In the genomic region with DNA sequence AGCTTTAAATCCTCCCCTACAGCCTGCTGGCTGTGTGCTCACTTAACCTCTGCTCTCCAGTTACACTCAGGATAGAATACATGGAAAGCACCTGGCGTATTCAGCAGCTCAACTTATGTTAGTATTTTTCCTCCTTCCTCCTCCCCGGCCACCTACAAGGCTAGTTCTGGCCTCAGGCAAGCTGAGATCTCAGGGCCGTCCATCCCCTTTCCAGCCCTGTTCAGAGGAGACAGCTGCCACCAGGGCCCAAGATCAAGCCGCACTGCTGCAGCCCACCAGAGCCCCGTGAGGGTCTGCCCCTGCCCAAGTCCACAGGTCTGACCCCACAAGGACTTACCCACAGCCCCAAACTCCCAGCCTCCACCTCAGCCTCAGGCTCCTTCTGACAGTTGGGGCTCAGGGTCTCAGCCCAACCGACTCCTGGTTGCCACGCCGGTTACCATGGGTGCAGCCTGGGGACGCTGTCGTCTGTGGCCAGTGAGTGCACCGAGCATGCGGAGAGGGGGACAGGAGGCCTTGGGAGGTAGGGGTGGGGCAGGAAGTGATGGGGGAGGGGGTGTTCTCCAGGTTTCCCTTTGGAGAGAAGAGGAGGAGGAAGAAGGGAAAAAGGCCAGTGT, we compare ENCODE assay signal across 27 cellular contexts. TPM values are rescaled to one million over a fixed set of nuclear protein-coding genes. Genes with fewer than 3 reads are reported as not detected.
A peak's percentile ranks its signal among the peaks of the same experiment; 100 is the strongest.
DNase-seq lines count a peak whose midpoint lies in the region; ATAC-seq and TF ChIP-seq lines count a peak whose summit lies in the region.
"Had no signal": no experiment of that assay in that cellular context is flagged by ENCODE, and none has a peak within 500 bp of the region (broad histone marks: within the 10 kb centered on the region; RNA-seq: fewer than 3 reads in every experiment).

A gene with protein sequence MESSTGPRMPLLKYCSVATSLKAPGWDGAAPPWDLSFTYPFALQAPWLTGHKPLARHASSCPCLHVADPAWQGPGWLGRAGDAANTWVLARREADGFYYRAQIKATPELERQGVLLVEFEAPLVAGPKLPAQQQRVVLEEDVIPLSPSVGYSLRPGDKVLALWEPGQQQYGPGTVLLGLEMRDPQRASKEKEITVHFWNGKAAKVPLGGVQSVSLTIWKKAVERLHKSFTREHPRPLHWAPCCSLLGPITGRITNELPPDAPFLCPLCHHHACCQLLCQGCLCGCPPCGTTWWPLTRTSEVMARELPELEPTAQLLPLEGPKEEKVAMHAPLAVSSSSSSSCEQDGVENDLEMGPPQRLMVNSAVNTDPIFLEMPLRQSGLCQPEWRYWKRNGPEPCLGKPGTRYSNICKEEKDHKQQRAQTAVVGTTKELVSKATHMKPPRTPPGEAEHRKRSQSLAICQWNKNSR (minus strand): TSS at position 384 of the 617 bp plus-strand sequence. CDS start 639 bp downstream, outside the sequence.

- H3K9me3 Mint-ChIP-seq in type B pancreatic cell: no peaks in the 10 kb centered on the region
- H3K9me3 Mint-ChIP-seq in activated naive CD4-positive, alpha-beta T cell treated with anti-CD3 and anti-CD28 coated beads, Interleukin-2, amount 10 ng/mL, durations not matched to agents 7 days and 5 days: no peaks in the 10 kb centered on the region
- H3K9me3 Mint-ChIP-seq: activated naive CD8-positive, alpha-beta T cell treated with anti-CD3 and anti-CD28 coated beads, Interleukin-2, amount 10 ng/mL, durations not matched to agents 7 days and 5 days; CD4-positive, alpha-beta memory T cell; stimulated activated effector memory CD8-positive, alpha-beta T cell treated with anti-CD3 and anti-CD28 coated beads, Interleukin-12 subunit alpha, Interleukin-12 subunit beta, amount 100 ng/mL, for 72 hours had no signal

- H3K4me1 Mint-ChIP-seq in type B pancreatic cell (ENCODE audit: unreplicated experiment): peaks cover 14% of the 10 kb centered on the region
- H3K4me1 Mint-ChIP-seq in activated naive CD4-positive, alpha-beta T cell treated with anti-CD3 and anti-CD28 coated beads, Interleukin-2, amount 10 ng/mL, durations not matched to agents 7 days and 5 days: peaks cover 5% of the 10 kb centered on the region
- H3K4me1 Mint-ChIP-seq: activated naive CD8-positive, alpha-beta T cell treated with anti-CD3 and anti-CD28 coated beads, Interleukin-2, amount 10 ng/mL, durations not matched to agents 7 days and 5 days; stimulated activated effector memory CD8-positive, alpha-beta T cell treated with anti-CD3 and anti-CD28 coated beads, Interleukin-12 subunit alpha, Interleukin-12 subunit beta, amount 100 ng/mL, for 72 hours had no signal

- TF ChIP-seq CTCF in type B pancreatic cell (conservative IDR thresholded peaks at IDR 0.05): no peak

- peak within 1 kb of the TSS; percentile 31 for H3K27ac Mint-ChIP-seq in type B pancreatic cell
- H3K27ac Mint-ChIP-seq in activated naive CD4-positive, alpha-beta T cell treated with anti-CD3 and anti-CD28 coated beads, Interleukin-2, amount 10 ng/mL, durations not matched to agents 7 days and 5 days: no peak within 1 kb of the TSS
- H3K27ac Mint-ChIP-seq: activated naive CD8-positive, alpha-beta T cell treated with anti-CD3 and anti-CD28 coated beads, Interleukin-2, amount 10 ng/mL, durations not matched to agents 7 days and 5 days; CD4-positive, alpha-beta memory T cell; stimulated activated effector memory CD8-positive, alpha-beta T cell treated with anti-CD3 and anti-CD28 coated beads, Interleukin-12 subunit alpha, Interleukin-12 subunit beta, amount 100 ng/mL, for 72 hours had no signal

- no peak within 1 kb of the TSS for H3K4me3 Mint-ChIP-seq in type B pancreatic cell
- no peak within 1 kb of the TSS for H3K4me3 Mint-ChIP-seq in activated naive CD4-positive, alpha-beta T cell treated with anti-CD3 and anti-CD28 coated beads, Interleukin-2, amount 10 ng/mL, durations not matched to agents 7 days and 5 days
- H3K4me3 Mint-ChIP-seq: activated naive CD8-positive, alpha-beta T cell treated with anti-CD3 and anti-CD28 coated beads, Interleukin-2, amount 10 ng/mL, durations not matched to agents 7 days and 5 days; CD4-positive, alpha-beta memory T cell; stimulated activated effector memory CD8-positive, alpha-beta T cell treated with anti-CD3 and anti-CD28 coated beads, Interleukin-12 subunit alpha, Interleukin-12 subunit beta, amount 100 ng/mL, for 72 hours had no signal

- H3K27me3 Mint-ChIP-seq in type B pancreatic cell: no peaks in the 10 kb centered on the region
- H3K27me3 Mint-ChIP-seq in activated naive CD4-positive, alpha-beta T cell treated with anti-CD3 and anti-CD28 coated beads, Interleukin-2, amount 10 ng/mL, durations not matched to agents 7 days and 5 days: no peaks in the 10 kb centered on the region
- H3K27me3 Mint-ChIP-seq: activated naive CD8-positive, alpha-beta T cell treated with anti-CD3 and anti-CD28 coated beads, Interleukin-2, amount 10 ng/mL, durations not matched to agents 7 days and 5 days had no signal

- DNase-seq in NCI-H187 treated with DMSO at 0.1 percent for 48 hours (lab: John Stamatoyannopoulos, UW): peak; percentile 7
- no peak for DNase-seq in NCI-H187 (lab: John Stamatoyannopoulos, UW)
- DNase-seq in NCI-H526 (lab: John Stamatoyannopoulos, UW): peak; percentile 76 to 85
- DNase-seq in iPS-NIHi11 (ENCODE audit: low spot score): peak; percentile 33
- DNase-seq in type B pancreatic cell (ENCODE audit: extremely low spot score, unreplicated experiment): no peak
- DNase-seq in activated naive CD4-positive, alpha-beta T cell treated with anti-CD3 and anti-CD28 coated beads, Interleukin-2, amount 10 ng/mL, durations not matched to agents 7 days and 5 days: no peak
- DNase-seq in RKO (ENCODE audit: low spot score): no peak
- DNase-seq: 8988T; activated CD8-positive, alpha-beta memory T cell treated with anti-CD3 and anti-CD28 coated beads, Interleukin-2, amount 50 U/mL, for 48 hours; activated naive CD8-positive, alpha-beta T cell treated with anti-CD3 and anti-CD28 coated beads, Interleukin-2, amount 10 ng/mL, durations not matched to agents 7 days and 5 days; CD4-positive, alpha-beta memory T cell; DMS79 treated with DMSO at 0.1 percent for 48 hours; effector CD4-positive, alpha-beta T cell; esophagus squamous epithelium; gastrocnemius medialis; hippocampal formation; KBM-7; NCI-H1694 treated with DMSO at 0.1 percent for 48 hours; NCI-H446; nucleus accumbens; stimulated activated CD4-positive, alpha-beta T cell treated with anti-CD3 and anti-CD28 coated beads, Interleukin-1b, Interleukin-23, amount 100 ng/mL, for 48 hours; WERI-Rb-1 had no signal

- CTCF ChIA-PET in activated naive CD4-positive, alpha-beta T cell treated with anti-CD3 and anti-CD28 coated beads, Interleukin-2, amount 10 ng/mL, durations not matched to agents 7 days and 5 days (lab: Charles Lee): no interaction called here

- ATAC-seq in GM21717 (IDR thresholded peaks at IDR 0.05; ENCODE audit: unreplicated experiment): no peak
- ATAC-seq: gastrocnemius medialis; SK-N-SH treated with all-trans-retinoic acid at 6 μM for 48 hours; stimulated activated effector memory CD8-positive, alpha-beta T cell treated with anti-CD3 and anti-CD28 coated beads, Interleukin-12 subunit alpha, Interleukin-12 subunit beta, amount 100 ng/mL, for 72 hours had no signal

- no peaks in the 10 kb centered on the region for H3K36me3 Mint-ChIP-seq in type B pancreatic cell
- no peaks in the 10 kb centered on the region for H3K36me3 Mint-ChIP-seq in activated naive CD4-positive, alpha-beta T cell treated with anti-CD3 and anti-CD28 coated beads, Interleukin-2, amount 10 ng/mL, durations not matched to agents 7 days and 5 days
- H3K36me3 Mint-ChIP-seq: activated naive CD8-positive, alpha-beta T cell treated with anti-CD3 and anti-CD28 coated beads, Interleukin-2, amount 10 ng/mL, durations not matched to agents 7 days and 5 days; CD4-positive, alpha-beta memory T cell; stimulated activated effector memory CD8-positive, alpha-beta T cell treated with anti-CD3 and anti-CD28 coated beads, Interleukin-12 subunit alpha, Interleukin-12 subunit beta, amount 100 ng/mL, for 72 hours had no signal

RNA-seq across cellular contexts. Expression of the gene that starts here (rescaled TPM):
- not detected in 2 replicates for total RNA-seq in type B pancreatic cell (ENCODE audit: low replicate concordance)
- total RNA-seq: activated naive CD8-positive, alpha-beta T cell treated with anti-CD3 and anti-CD28 coated beads, Interleukin-2, amount 10 ng/mL, durations not matched to agents 7 days and 5 days; CD4-positive, alpha-beta memory T cell; esophagus squamous epithelium; gastrocnemius medialis; RPMI7951; T-helper 2 cell treated with Interferon-gamma antibody and Interleukin-4, amounts not matched to agents 100 ng/mL and 5 ng/mL, for 36 hours had no signal

Comparison
In these comparisons a context has a peak if more than half of its experiments do, and no peak if none do; other contexts are left out.
1. DNase-seq: peak in NCI-H187 treated with DMSO at 0.1 percent for 48 hours (single experiment), NCI-H526 (2 of 2) and iPS-NIHi11 (single experiment); none in NCI-H187 (0 of 2), type B pancreatic cell (single experiment), activated naive CD4-positive, alpha-beta T cell treated with anti-CD3 and anti-CD28 coated beads, Interleukin-2, amount 10 ng/mL, durations not matched to agents 7 days and 5 days (single experiment) and RKO (single experiment).